8 cellular contexts compared by ENCODE assay signal in genomic region chr12:107759410-107759809, GRCh38. TPM values are rescaled to one million over a fixed set of nuclear protein-coding genes. Genes with fewer than 3 reads are reported as not detected.
DNase-seq lines count a peak whose midpoint lies in the region; ATAC-seq, FAIRE-seq and TF ChIP-seq lines count a peak whose summit lies in the region.

No MANE protein-coding gene starts in this region.

- peaks cover 46% of the 10 kb centered on the region for H3K79me2 ChIP-seq in keratinocyte (ENCODE audit: control insufficient read depth, insufficient read depth, low read length)

- H3K9me1 ChIP-seq in keratinocyte (ENCODE audit: control insufficient read depth, extremely low read depth, insufficient read depth, low read length) = no peaks in the 10 kb centered on the region

- H3K27me3 ChIP-seq in heart right ventricle = no peaks in the 10 kb centered on the region
- no peaks in the 10 kb centered on the region for H3K27me3 ChIP-seq in adrenal gland
- H3K27me3 ChIP-seq in keratinocyte (ENCODE audit: control insufficient read depth, extremely low read depth, insufficient read depth, low read length) = no peaks in the 10 kb centered on the region
- H3K27me3 ChIP-seq in thoracic aorta (replicated peaks; ENCODE audit: insufficient read depth) = no peaks in the 10 kb centered on the region

- peak overlapping the region in 2 of 10 donors; percentile 84 to 89 for H3K27ac ChIP-seq in heart right ventricle
- H3K27ac ChIP-seq in adrenal gland = peak overlapping the region in 3 of 5 donors; percentile 74 to 93 (median 78)
- H3K27ac ChIP-seq in keratinocyte (ENCODE audit: control insufficient read depth, insufficient read depth, low read length) = peak overlapping the region; percentile 89
- no peak overlapping the region for H3K27ac ChIP-seq in thoracic aorta

- H4K20me1 ChIP-seq in keratinocyte (ENCODE audit: control insufficient read depth, extremely low read depth, insufficient read depth, low read length) = no peaks in the 10 kb centered on the region

- peak overlapping the region; percentile 86 for H3K4me2 ChIP-seq in keratinocyte (ENCODE audit: control insufficient read depth, extremely low read depth, insufficient read depth, low read depth, low read length)

- dilution Hi-C loops in keratinocyte (cut with MboI; ENCODE audit: extremely low pct_ligation_motif_present, low sequenced_read_pairs) = no loop called here

- intact Hi-C loops in heart right ventricle (cut with DNase I) (loop anchor here in 3 of 10 donors (5.0 to 10.0 kb wide), 3 partner anchors 62 to 75 kb away; partner anchors contain the start of gene PWP1 (in 1 of the 3)), Right ventricle myocardium inferior (cut with DNase I) (no loop called here), adrenal gland (cut with DNase I) (loop anchor here in 1 of 2 donors (5.0 kb wide), 1 partner anchor 67 kb away; no protein-coding TSS in a partner anchor)

- H3K4me3 ChIP-seq in heart right ventricle (peak overlapping the region in 7 of 10 donors; percentile 70 to 94 (median 91)), adrenal gland (peak overlapping the region in 1 of 4 donors; percentile 63), keratinocyte (ENCODE audit: control insufficient read depth in 2 of 3, extremely low read depth in 1 of 3, insufficient read depth in 2 of 3, low read depth in 1 of 3, low read length in 3 of 3) (peak overlapping the region; percentile 80 to 97 (median 90)), thoracic aorta (peak overlapping the region; percentile 78)

- H3K4me1 ChIP-seq in heart right ventricle (peaks cover 0 to 39% (median 31%) of the 10 kb centered on the region in 9 donors), adrenal gland (replicated peaks in 1 of 2) (peaks cover 19 to 33% of the 10 kb centered on the region in 2 donors), keratinocyte (ENCODE audit: control insufficient read depth, extremely low read depth, insufficient read depth, low read length) (peaks cover 12% of the 10 kb centered on the region), thoracic aorta (ENCODE audit: control insufficient read depth in 1 of 2, low read depth in 2 of 2) (peaks cover 24 to 28% of the 10 kb centered on the region in 2 donors)

- TF ChIP-seq CTCF in heart right ventricle (IDR thresholded peaks at IDR 0.05) (no peak), adrenal gland (IDR thresholded peaks at IDR 0.05) (no peak), keratinocyte (optimal IDR thresholded peaks at IDR 0.05 in 1 of 3, IDR thresholded peaks at IDR 0.05 in 1 of 3, conservative IDR thresholded peaks at IDR 0.05 in 1 of 3; ENCODE audit: extremely low read depth in 1 of 3, insufficient read depth in 2 of 3, low read length in 3 of 3) (no peak), thoracic aorta (IDR thresholded peaks at IDR 0.05) (no peak)

- DNase-seq in heart right ventricle (no peak), Right ventricle myocardium inferior (ENCODE audit: missing footprints) (no peak), NCI-H748 treated with DMSO at 0.1 percent for 48 hours (lab: John Stamatoyannopoulos, UW) (peak; percentile 46), adrenal gland (peak in 4 of 7 donors; percentile 30 to 53 (median 48)), keratinocyte (ENCODE audit: low read depth, low spot score) (peak; percentile 48), thoracic aorta (ENCODE audit: low spot score) (no peak), cerebellar nuclear complex (lab: John Stamatoyannopoulos, UW) (no peak)

- H2AFZ ChIP-seq in keratinocyte (ENCODE audit: control insufficient read depth, low read length) = no peak overlapping the region

- ATAC-seq in heart right ventricle (no peak), Right ventricle myocardium inferior (no peak), thoracic aorta (ENCODE audit: insufficient number of reproducible peaks, low FRiP score, low read depth) (no peak), GM18907 (IDR thresholded peaks at IDR 0.05; ENCODE audit: unreplicated experiment) (no peak)

- WGBS in heart right ventricle, 2 donors = 54 to 59% methylated on average over 3 of the region's 3 CpGs
- 24 to 45% (median 25%) methylated on average over 3 of the region's 3 CpGs for WGBS in adrenal gland, 4 donors

- H3K9me3 ChIP-seq in heart right ventricle = peaks cover 0 to 3% (median 0%) of the 10 kb centered on the region in 11 donors
- no peaks in the 10 kb centered on the region for H3K9me3 ChIP-seq in adrenal gland (replicated peaks in 1 of 3)
- no peaks in the 10 kb centered on the region for H3K9me3 ChIP-seq in keratinocyte (ENCODE audit: control insufficient read depth, low read depth, low read length)
- no peaks in the 10 kb centered on the region for H3K9me3 ChIP-seq in thoracic aorta

- peak; percentile 83 for FAIRE-seq in keratinocyte (lab: Jason Lieb, UNC)

- H3K9ac ChIP-seq in keratinocyte (ENCODE audit: control insufficient read depth, extremely low read depth, insufficient read depth, low read length) = peak overlapping the region; percentile 88

- peak in 1 of 2 donors; percentile 52 for TF ChIP-seq POLR2A in adrenal gland (IDR thresholded peaks at IDR 0.05)

- H3K36me3 ChIP-seq in heart right ventricle = peaks cover 0 to 46% (median 25%) of the 10 kb centered on the region in 9 donors
- peaks cover 0 to 32% of the 10 kb centered on the region in 2 donors for H3K36me3 ChIP-seq in adrenal gland (replicated peaks in 1 of 2)
- peaks cover 19 to 24% of the 10 kb centered on the region in 2 experiments for H3K36me3 ChIP-seq in keratinocyte (ENCODE audit: control insufficient read depth in 2 of 2, extremely low read depth in 1 of 2, insufficient read depth in 2 of 2, low read length in 2 of 2)
- peaks cover 9% of the 10 kb centered on the region for H3K36me3 ChIP-seq in thoracic aorta

RNA-seq across cellular contexts. Expression of gene PRDM4, which starts 1.5 kb away (rescaled TPM):
- total RNA-seq in heart right ventricle (10 to 100 TPM; 10.6 to 15.4 (median 12.6) TPM), Right ventricle myocardium inferior (12.5 TPM), adrenal gland (10 to 100 TPM; 16.0 to 31.5 (median 22.2) TPM), thoracic aorta (10 to 100 TPM; 24.5 to 37.2 TPM)
- polyA plus RNA-seq in heart right ventricle (1 to 10 TPM; 6.1 to 8.6 TPM), adrenal gland (10 to 100 TPM; 10.0 to 29.8 (median 13.3) TPM), keratinocyte (26.5 to 27.5 TPM (median 27.2 TPM) in 3 replicates)
- polyA plus RNA-seq in keratinocyte (2011; ENCODE audit: low read depth) = 10.1 TPM
- polyA plus RNA-seq in keratinocyte (2011; cell fraction: cytosol; rRNA removed) = 20.9 and 33.6 TPM in 2 replicates
- polyA plus RNA-seq in keratinocyte (2011; cell fraction: nucleus; rRNA removed) = 35.9 and 38.5 TPM in 2 replicates
- 18.6 and 19.8 TPM in 2 replicates for polyA plus RNA-seq in keratinocyte (2012; ENCODE audit: low replicate concordance)
- 27.3 to 32.0 TPM (median 28.1 TPM) in 3 replicates for polyA minus RNA-seq in keratinocyte
- 17.3 TPM for polyA minus RNA-seq in keratinocyte (2011; cell fraction: cytosol; rRNA and poly(A)+ RNA removed)
- 13.7 and 23.3 TPM in 2 replicates for polyA minus RNA-seq in keratinocyte (2011; cell fraction: nucleus; rRNA and poly(A)+ RNA removed)

RNA-seq across cellular contexts. Expression of gene ASCL4, which starts 15.1 kb away (rescaled TPM):
- total RNA-seq in heart right ventricle (not detected), Right ventricle myocardium inferior (not detected), adrenal gland (not detected), thoracic aorta (not detected)
- polyA plus RNA-seq in heart right ventricle (not detected), adrenal gland (under 1 TPM in 1 of 3 donors, not detected in 2; 0.07 TPM), keratinocyte (not detected in 3 replicates)
- polyA plus RNA-seq in keratinocyte (2011; ENCODE audit: low read depth) = not detected
- not detected in 2 replicates for polyA plus RNA-seq in keratinocyte (2011; cell fraction: cytosol; rRNA removed)
- polyA plus RNA-seq in keratinocyte (2011; cell fraction: nucleus; rRNA removed) = not detected in 2 replicates
- not detected in 2 replicates for polyA plus RNA-seq in keratinocyte (2012; ENCODE audit: low replicate concordance)
- not detected in 3 replicates for polyA minus RNA-seq in keratinocyte
- polyA minus RNA-seq in keratinocyte (2011; cell fraction: cytosol; rRNA and poly(A)+ RNA removed) = not detected
- not detected in 2 replicates for polyA minus RNA-seq in keratinocyte (2011; cell fraction: nucleus; rRNA and poly(A)+ RNA removed)

Comparison
In these comparisons a context has a peak if more than half of its experiments do, and no peak if none do; other contexts are left out.
1. DNase-seq: peak in NCI-H748 treated with DMSO at 0.1 percent for 48 hours (single experiment), adrenal gland (4 of 7) and keratinocyte (single experiment); none in heart right ventricle (0 of 2), Right ventricle myocardium inferior (single experiment), thoracic aorta (single experiment) and cerebellar nuclear complex (0 of 2).
2. H3K27ac ChIP-seq: peak in adrenal gland (3 of 5) and keratinocyte (single experiment); none in thoracic aorta (0 of 2).